10 cellular contexts compared by ENCODE assay signal in the genomic region with DNA sequence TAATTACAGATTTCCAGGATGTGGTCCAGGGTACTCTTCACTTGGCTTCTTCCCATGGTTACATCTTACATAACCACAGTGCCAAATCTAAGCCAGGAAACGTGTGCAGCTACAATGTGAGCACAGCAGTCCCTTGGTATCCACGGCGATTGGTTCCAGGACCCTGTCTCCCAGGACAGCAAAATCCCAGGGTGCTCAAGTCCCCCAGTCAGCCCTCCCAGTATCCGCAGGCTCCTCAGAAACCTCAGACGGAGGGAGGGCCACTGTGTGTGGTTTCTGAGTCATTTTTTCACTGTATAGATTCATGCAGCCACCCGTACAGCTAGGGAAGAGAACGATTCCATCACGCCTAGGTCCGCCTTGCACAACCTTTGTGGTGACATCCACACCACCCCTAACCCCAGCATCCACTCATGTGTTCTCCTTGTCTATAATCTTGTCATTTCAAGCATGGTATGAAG. TPM values are rescaled to one million over a fixed set of nuclear protein-coding genes. Genes with fewer than 3 reads are reported as not detected.
DNase-seq lines count a peak whose midpoint lies in the region; TF ChIP-seq lines count a peak whose summit lies in the region.
"Had no signal": no experiment of that assay in that cellular context is flagged by ENCODE, and none has a peak within 500 bp of the region (broad histone marks: within the 10 kb centered on the region; RNA-seq: fewer than 3 reads in every experiment).

No MANE protein-coding gene starts in this region.

- peaks cover 3% of the 10 kb centered on the region for H3K27me3 Mint-ChIP-seq in activated T-cell treated with anti-CD3 and anti-CD28 coated beads, Interleukin-2, amount 50 U/mL, for 24 hours
- H3K27me3 Mint-ChIP-seq in H9 (ENCODE audit: low read depth): peaks cover 3% of the 10 kb centered on the region

- H3K79me2 ChIP-seq in H9 (ENCODE audit: insufficient read depth, low read length): no peaks in the 10 kb centered on the region

- H3K23ac ChIP-seq in H9 (ENCODE audit: insufficient read length, low read depth, low read length): no peak overlapping the region

- no peaks in the 10 kb centered on the region for H4K20me1 ChIP-seq in H9 (ENCODE audit: control insufficient read depth, insufficient read depth, insufficient read length)

- H3K4me1 ChIP-seq in SJCRH30 (peaks cover 16% of the 10 kb centered on the region), H9 (ENCODE audit: insufficient read depth, low read length) (no peaks in the 10 kb centered on the region)

- peak; percentile 14 for DNase-seq in activated T-cell treated with anti-CD3 and anti-CD28 coated beads for 48 hours (ENCODE audit: low read depth)
- DNase-seq in activated T-cell treated with anti-CD3 and anti-CD28 coated beads, Interleukin-2, amount 50 U/mL, for 24 hours: no peak
- peak; percentile 44 to 59 for DNase-seq in SJCRH30
- DNase-seq in epithelial cell of esophagus (ENCODE audit: low read depth): peak; percentile 90
- peak; percentile 4 for DNase-seq in stromal cell of bone marrow (ENCODE audit: low read depth)
- DNase-seq in amniotic stem cell (lab: John Stamatoyannopoulos, UW): no peak
- no peak for DNase-seq in NCI-H748 treated with DMSO at 0.1 percent for 48 hours (lab: John Stamatoyannopoulos, UW)
- no peak for DNase-seq in H9
- DNase-seq: activated CD8-positive, alpha-beta memory T cell treated with anti-CD3 and anti-CD28 coated beads, Interleukin-2, amount 50 U/mL, for 48 hours had no signal

- H3K4me2 ChIP-seq in H9 (ENCODE audit: insufficient read depth, insufficient read length, low read length): no peak overlapping the region

- H3K4me3 Mint-ChIP-seq in activated T-cell treated with anti-CD3 and anti-CD28 coated beads, Interleukin-2, amount 50 U/mL, for 24 hours: no peak overlapping the region
- H3K4me3 Mint-ChIP-seq in H9: no peak overlapping the region

- no peaks in the 10 kb centered on the region for H3K79me1 ChIP-seq in H9 (ENCODE audit: insufficient read depth, low read depth, low read length, poor library complexity, severe bottlenecking)

- H3K9me3 Mint-ChIP-seq in activated T-cell treated with anti-CD3 and anti-CD28 coated beads, Interleukin-2, amount 50 U/mL, for 24 hours: no peaks in the 10 kb centered on the region
- H3K9me3 Mint-ChIP-seq in H9: no peaks in the 10 kb centered on the region; a peak in 1 of 5 replicates

- H3K23me2 ChIP-seq in H9 (ENCODE audit: insufficient read length, low read depth, low read length, poor library complexity, severe bottlenecking): no peaks in the 10 kb centered on the region

- no peaks in the 10 kb centered on the region for H3K9me3 ChIP-seq in SJCRH30 (replicated peaks)
- no peaks in the 10 kb centered on the region for H3K9me3 ChIP-seq in H9 (ENCODE audit: control insufficient read depth, low read depth, low read length)

- H3K14ac ChIP-seq in H9 (ENCODE audit: insufficient read depth, low read length): no peak overlapping the region

- peaks cover 29% of the 10 kb centered on the region for H3K4me1 Mint-ChIP-seq in activated T-cell treated with anti-CD3 and anti-CD28 coated beads, Interleukin-2, amount 50 U/mL, for 24 hours (ENCODE audit: low read depth)
- peaks cover 21 to 33% of the 10 kb centered on the region in 2 experiments for H3K4me1 Mint-ChIP-seq in H9

- no peak overlapping the region for H3K9ac ChIP-seq in H9 (ENCODE audit: extremely low read depth, insufficient read length, low read length)

- no peak overlapping the region for H3K18ac ChIP-seq in H9 (ENCODE audit: insufficient read length, low read depth, low read length)

- no peak overlapping the region for H3K56ac ChIP-seq in H9 (ENCODE audit: insufficient read length, low read depth, low read length)

- no peak overlapping the region for H2BK12ac ChIP-seq in H9 (ENCODE audit: insufficient read length, low read depth, low read length)

- H3K4me3 ChIP-seq in SJCRH30 (no peak overlapping the region), epithelial cell of esophagus (ENCODE audit: low read length) (no peak overlapping the region)

- no peak overlapping the region for H4K8ac ChIP-seq in H9 (replicated peaks; ENCODE audit: insufficient read length, low read depth, low read length)

- H2AFZ ChIP-seq in H9 (ENCODE audit: low read length): no peak overlapping the region

- no peak overlapping the region for H2AK5ac ChIP-seq in H9 (ENCODE audit: insufficient read length, low read length)

- H3K27ac Mint-ChIP-seq in activated T-cell treated with anti-CD3 and anti-CD28 coated beads, Interleukin-2, amount 50 U/mL, for 24 hours: no peak overlapping the region
- H3K27ac Mint-ChIP-seq in H9: peak overlapping the region in 1 of 3 experiments; percentile 64; a peak in 1 of 7 replicates

- WGBS in H9 (ENCODE audit: extremely low coverage, insufficient read length, low lambda C conversion rate): no CpG with 5 or more reads among the region's 9 CpGs

- TF ChIP-seq CTCF in epithelial cell of esophagus (IDR thresholded peaks at IDR 0.05; ENCODE audit: insufficient read depth, low read depth, low read length, missing control alignments): no peak
- no peak for TF ChIP-seq CTCF in H9 (conservative IDR thresholded peaks at IDR 0.05)

- H3T11ph ChIP-seq in H9 (ENCODE audit: low read length): no peak overlapping the region

- peak overlapping the region; percentile 33 for H3K27ac ChIP-seq in SJCRH30
- no peak overlapping the region for H3K27ac ChIP-seq in H9 (ENCODE audit: insufficient read length, low read depth, low read length)

- no peaks in the 10 kb centered on the region for H3K36me3 ChIP-seq in SJCRH30

- H3K27me3 ChIP-seq in SJCRH30 (no peaks in the 10 kb centered on the region), H9 (ENCODE audit: insufficient read depth, low read length) (no peaks in the 10 kb centered on the region)

- H4K91ac ChIP-seq in H9 (ENCODE audit: insufficient read length, low read depth, low read length): no peak overlapping the region

- H2BK120ac ChIP-seq in H9 (ENCODE audit: low read depth, low read length, poor library complexity, severe bottlenecking): no peak overlapping the region

- H2BK5ac ChIP-seq in H9 (ENCODE audit: insufficient read length, low read length): no peak overlapping the region

- no peaks in the 10 kb centered on the region for H3K36me3 Mint-ChIP-seq in activated T-cell treated with anti-CD3 and anti-CD28 coated beads, Interleukin-2, amount 50 U/mL, for 24 hours (ENCODE audit: low read depth)
- no peaks in the 10 kb centered on the region for H3K36me3 Mint-ChIP-seq in H9 (ENCODE audit: insufficient read depth in 1 of 3, low read depth in 3 of 3)

- H2BK15ac ChIP-seq in H9 (ENCODE audit: low read depth, low read length): no peak overlapping the region

- no peak overlapping the region for H2BK20ac ChIP-seq in H9 (ENCODE audit: low read depth, low read length, poor library complexity, severe bottlenecking)

- no peak overlapping the region for H3K4ac ChIP-seq in H9 (ENCODE audit: low read depth, low read length)

- no peak overlapping the region for H4K5ac ChIP-seq in H9 (ENCODE audit: insufficient read length, low read depth, low read length)

RNA-seq across cellular contexts. Expression of gene ATP2C2, which starts 11.1 kb away (rescaled TPM):
- 5.1 and 6.2 TPM in 2 replicates for total RNA-seq in SJCRH30 (2014; rRNA removed; shearing (Covaris generic))
- 2.8 and 4.0 TPM in 2 replicates for total RNA-seq in H9 (2021)
- total RNA-seq: NCI-H460 had no signal

Comparison
In these comparisons a context has a peak if more than half of its experiments do, and no peak if none do; other contexts are left out.
1. DNase-seq: peak in activated T-cell treated with anti-CD3 and anti-CD28 coated beads for 48 hours (single experiment), SJCRH30 (2 of 2), epithelial cell of esophagus (single experiment) and stromal cell of bone marrow (single experiment); none in activated T-cell treated with anti-CD3 and anti-CD28 coated beads, Interleukin-2, amount 50 U/mL, for 24 hours (single experiment), amniotic stem cell (single experiment), NCI-H748 treated with DMSO at 0.1 percent for 48 hours (single experiment) and H9 (single experiment).